ENCODE assay signal across 15 cellular contexts in the genomic region with DNA sequence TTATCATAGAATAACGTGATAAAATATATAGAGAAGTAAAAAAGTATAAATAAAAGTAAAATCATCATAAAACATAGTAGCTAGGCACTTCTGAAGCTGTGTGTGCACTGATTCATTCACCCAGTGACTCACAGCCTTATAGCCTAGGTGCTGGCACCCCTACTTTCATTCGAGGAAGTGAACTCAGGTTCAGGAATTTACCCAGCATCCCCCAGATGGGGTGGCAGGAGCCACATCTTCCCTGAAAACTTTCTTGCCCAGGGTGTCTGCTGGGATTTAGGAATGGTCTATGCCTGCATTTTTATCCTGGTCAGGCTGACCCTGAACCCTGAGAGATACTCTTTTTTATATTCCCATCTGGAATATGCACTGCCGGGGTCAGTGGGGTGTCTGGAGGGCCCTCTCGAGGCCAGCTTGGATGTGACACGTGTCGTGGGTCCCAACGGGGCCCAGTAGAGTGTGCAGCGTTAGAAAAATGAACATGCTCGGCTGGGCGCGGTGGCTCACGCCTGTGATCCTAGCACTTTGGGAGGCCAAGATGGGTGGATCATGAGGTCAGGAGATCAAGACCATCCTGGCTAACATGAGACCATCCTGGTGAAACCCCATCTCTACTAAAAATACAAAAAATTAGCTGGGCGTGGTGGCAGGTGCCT. TPM values are rescaled to one million over a fixed set of nuclear protein-coding genes. Genes with fewer than 3 reads are reported as not detected.
DNase-seq lines count a peak whose midpoint lies in the region; ATAC-seq and TF ChIP-seq lines count a peak whose summit lies in the region.
"Had no signal": no experiment of that assay in that cellular context is flagged by ENCODE, and none has a peak within 500 bp of the region (broad histone marks: within the 10 kb centered on the region; RNA-seq: fewer than 3 reads in every experiment).

No MANE protein-coding gene starts in this region.

- TF ChIP-seq CTCF in epithelial cell of proximal tubule (conservative IDR thresholded peaks at IDR 0.05; ENCODE audit: low read depth, low read length), result no peak
- no peak for TF ChIP-seq CTCF in ascending aorta (IDR thresholded peaks at IDR 0.05)

- H3K36me3 ChIP-seq in ascending aorta, result peaks cover 0 to 14% of the 10 kb centered on the region in 2 donors

- intact Hi-C loops in left colon (cut with DNase I, micrococcal nuclease), result no loop called here
- intact Hi-C loops in ascending aorta (cut with DNase I), result no loop called here

- no peaks in the 10 kb centered on the region for H3K27me3 ChIP-seq in ascending aorta

- ATAC-seq in left colon (no peak), GM18858 (IDR thresholded peaks at IDR 0.05; ENCODE audit: unreplicated experiment) (no peak)

- H3K27ac ChIP-seq in ascending aorta, result no peak overlapping the region
- H3K27ac ChIP-seq: parathyroid adenoma had no signal

- H3K9me3 ChIP-seq in ascending aorta, result no peaks in the 10 kb centered on the region

- DNase-seq in GM04504 (ENCODE audit: low read depth) (peak; percentile 54), RKO (ENCODE audit: low spot score) (peak; percentile 88), epithelial cell of proximal tubule (ENCODE audit: low read depth) (peak; percentile 32), renal cortical epithelial cell (ENCODE audit: low read depth) (peak; percentile 80), left colon (no peak), ascending aorta (ENCODE audit: low spot score in 2 of 2) (no peak), NCI-H1417 (lab: John Stamatoyannopoulos, UW) (no peak)
- DNase-seq: head of caudate nucleus; MV-4-11; SIG-M5; stimulated activated CD4-positive, alpha-beta T cell treated with anti-CD3 and anti-CD28 coated beads, Interleukin-2, amount 100 ng/mL, for 48 hours; stimulated activated naive CD4-positive, alpha-beta T cell treated with Interleukin-2 at 50 U/mL for 16 hours had no signal

- H3K4me3 ChIP-seq in epithelial cell of proximal tubule (ENCODE audit: low read depth, low read length) (no peak overlapping the region), ascending aorta (no peak overlapping the region)

- H3K4me1 ChIP-seq in ascending aorta, result no peaks in the 10 kb centered on the region
- H3K4me1 ChIP-seq: parathyroid adenoma had no signal

RNA-seq across cellular contexts. Expression of a gene that starts 45.1 kb away (rescaled TPM):
- not detected in 2 replicates for total RNA-seq in epithelial cell of proximal tubule
- 0.35 and 1.4 TPM in 2 replicates for total RNA-seq in renal cortical epithelial cell
- 1 to 10 TPM; 1.0 to 2.0 TPM for total RNA-seq in left colon
- 1.1 TPM for total RNA-seq in ascending aorta
- total RNA-seq: activated T-helper 1 cell treated with anti-CD3 and anti-CD28 coated beads, Interleukin-12 subunit alpha, Interleukin-12 subunit beta, Interleukin-2, Interleukin-4 antibody, amounts not matched to agents 30 ng/mL and 10 ng/mL and 1 ng/mL, durations not matched to agents 14 hours and 24 hours and 36 hours had no signal

Comparison
In these comparisons a context has a peak if more than half of its experiments do, and no peak if none do; other contexts are left out.
1. DNase-seq: peak in GM04504 (single experiment), RKO (single experiment), epithelial cell of proximal tubule (single experiment) and renal cortical epithelial cell (single experiment); none in left colon (0 of 2), ascending aorta (0 of 2) and NCI-H1417 (0 of 3).